8 cellular contexts compared by ENCODE assay signal in the genomic region with DNA sequence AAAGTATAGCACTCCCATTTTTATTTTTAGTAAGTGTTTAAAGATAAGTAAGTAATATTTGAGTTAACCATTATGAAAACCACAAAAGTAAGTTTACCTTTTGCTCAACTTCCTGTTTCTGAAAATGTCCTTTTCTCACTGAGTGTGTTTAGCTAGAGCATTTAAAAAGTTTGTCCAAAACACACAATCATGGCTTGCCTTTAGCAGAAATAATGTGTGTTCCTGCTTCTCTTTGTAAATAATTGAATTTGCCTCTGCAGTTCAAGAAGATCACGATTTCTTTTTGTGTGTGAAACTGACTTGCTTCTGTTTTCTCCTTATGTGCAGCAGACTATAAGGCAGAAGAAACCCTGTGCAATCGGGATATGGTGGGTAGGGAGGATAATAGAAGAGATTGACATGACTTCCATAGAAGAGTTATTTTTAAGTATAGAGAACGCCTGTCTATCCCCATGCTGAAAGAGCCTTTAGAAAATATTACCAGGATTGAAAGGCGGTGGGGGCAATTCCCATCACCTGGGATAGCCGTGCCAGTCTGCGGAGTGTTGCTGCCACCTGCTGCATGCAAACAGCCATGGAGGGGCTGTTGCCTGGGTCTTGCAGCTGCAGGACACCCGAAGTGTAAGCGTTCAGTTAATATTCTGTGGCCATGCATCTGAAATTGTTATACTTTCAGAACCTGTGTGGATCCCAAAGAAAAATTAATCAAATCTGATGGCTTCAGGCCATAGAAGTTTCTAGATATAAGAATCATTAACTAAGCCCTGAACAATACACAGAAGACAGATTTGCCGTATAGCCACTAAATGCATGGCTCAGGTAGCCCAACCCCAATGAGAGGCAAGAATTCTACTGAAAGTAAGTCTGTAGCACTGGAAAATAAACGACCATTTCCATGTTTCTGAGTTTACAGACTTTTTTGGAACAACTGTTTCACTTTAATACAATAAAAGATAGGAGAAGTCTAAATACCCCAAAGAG. TPM values are rescaled to one million over a fixed set of nuclear protein-coding genes. Genes with fewer than 3 reads are reported as not detected.
DNase-seq lines count a peak whose midpoint lies in the region; ATAC-seq and TF ChIP-seq lines count a peak whose summit lies in the region.

No MANE protein-coding gene starts in this region.

- H3K9ac ChIP-seq in BLaER1 (no peak overlapping the region), fibroblast of lung (ENCODE audit: insufficient read depth, low read length) (no peak overlapping the region)

- ATAC-seq in GM18868 (IDR thresholded peaks at IDR 0.05; ENCODE audit: unreplicated experiment), result peak; percentile 65
- peak; percentile 83 for ATAC-seq in HG03064 (IDR thresholded peaks at IDR 0.05; ENCODE audit: low read depth, unreplicated experiment)

- H4K20me1 ChIP-seq in BLaER1, result no peaks in the 10 kb centered on the region
- H4K20me1 ChIP-seq in fibroblast of lung (ENCODE audit: control insufficient read depth, extremely low read depth, insufficient read depth, low read length), result no peaks in the 10 kb centered on the region

- H3K9me3 ChIP-seq in BLaER1, result no peaks in the 10 kb centered on the region
- H3K9me3 ChIP-seq in fibroblast of lung (ENCODE audit: control insufficient read depth, insufficient read depth, low read depth, low read length), result no peaks in the 10 kb centered on the region

- no peak for TF ChIP-seq POLR2A in erythroblast (IDR thresholded peaks at IDR 0.05; ENCODE audit: low read length)

- no peaks in the 10 kb centered on the region for H3K79me2 ChIP-seq in fibroblast of lung (ENCODE audit: control insufficient read depth, insufficient read depth, low read length)

- H3K27me3 ChIP-seq in BLaER1 (no peaks in the 10 kb centered on the region), fibroblast of lung (ENCODE audit: control insufficient read depth, insufficient read depth, low read length) (no peaks in the 10 kb centered on the region)

- DNase-seq in NCI-H748 treated with DMSO at 0.1 percent for 48 hours (lab: John Stamatoyannopoulos, UW), result peak; percentile 47
- DNase-seq in activated CD8-positive, alpha-beta memory T cell treated with anti-CD3 and anti-CD28 coated beads, Interleukin-2, amount 50 U/mL, for 48 hours, result peak; percentile 82
- DNase-seq in fibroblast of lung (ENCODE audit: low read depth in 2 of 2), result peak; percentile 60 to 61
- DNase-seq in pons (ENCODE audit: low spot score), result peak; percentile 37
- DNase-seq in erythroblast (lab: John Stamatoyannopoulos, UW), result no peak

- H3K4me2 ChIP-seq in BLaER1, result peak overlapping the region; percentile 45
- no peak overlapping the region for H3K4me2 ChIP-seq in fibroblast of lung (ENCODE audit: extremely low read depth, insufficient read depth, low read length)

- H3K27ac ChIP-seq in BLaER1, result no peak overlapping the region
- H3K27ac ChIP-seq in fibroblast of lung (ENCODE audit: insufficient read depth, low read length), result no peak overlapping the region

- no peaks in the 10 kb centered on the region for H3K36me3 ChIP-seq in BLaER1
- H3K36me3 ChIP-seq in fibroblast of lung (ENCODE audit: control insufficient read depth, insufficient read depth, low read length), result no peaks in the 10 kb centered on the region

- no peak overlapping the region for H2AFZ ChIP-seq in fibroblast of lung (ENCODE audit: low read length)

- TF ChIP-seq CTCF in fibroblast of lung (conservative IDR thresholded peaks at IDR 0.05 in 1 of 2, IDR thresholded peaks at IDR 0.05 in 1 of 2; ENCODE audit: low read depth in 1 of 2, low read length in 2 of 2), result peak; percentile 47 to 76

- H3K4me3 ChIP-seq in BLaER1, result no peak overlapping the region
- no peak overlapping the region for H3K4me3 ChIP-seq in fibroblast of lung (replicated peaks in 1 of 4; ENCODE audit: control extremely low read depth in 1 of 4, insufficient read depth in 1 of 4, low read depth in 3 of 4, low read length in 4 of 4)

- H3K4me1 ChIP-seq in BLaER1, result peaks cover 47% of the 10 kb centered on the region
- peaks cover 7% of the 10 kb centered on the region for H3K4me1 ChIP-seq in fibroblast of lung (ENCODE audit: control insufficient read depth, extremely low read depth, insufficient read depth, low read length)

RNA-seq across cellular contexts. Expression of gene CD96, which starts 2.4 kb away (rescaled TPM):
- total RNA-seq in fibroblast of lung, result under 0.01 TPM in 1 of 2 replicates, not detected in the other
- 0.10 TPM in 1 of 2 replicates, not detected in the other for polyA plus RNA-seq in fibroblast of lung
- polyA plus RNA-seq in fibroblast of lung (2012), result 0.13 TPM in 1 of 2 replicates, not detected in the other
- polyA minus RNA-seq in fibroblast of lung (ENCODE audit: low replicate concordance), result not detected in 2 replicates

RNA-seq across cellular contexts. Expression of gene ZBED2, which starts 55.5 kb away (rescaled TPM):
- total RNA-seq in fibroblast of lung, result not detected in 2 replicates
- 0.06 TPM in 1 of 2 replicates, not detected in the other for polyA plus RNA-seq in fibroblast of lung
- polyA plus RNA-seq in fibroblast of lung (2012), result not detected in 2 replicates
- not detected in 2 replicates for polyA minus RNA-seq in fibroblast of lung (ENCODE audit: low replicate concordance)

Comparison
In these comparisons a context has a peak if more than half of its experiments do, and no peak if none do; other contexts are left out.
1. DNase-seq: peak in NCI-H748 treated with DMSO at 0.1 percent for 48 hours (single experiment), activated CD8-positive, alpha-beta memory T cell treated with anti-CD3 and anti-CD28 coated beads, Interleukin-2, amount 50 U/mL, for 48 hours (single experiment), fibroblast of lung (2 of 2) and pons (single experiment); none in erythroblast (0 of 2).